In the genomic region with DNA sequence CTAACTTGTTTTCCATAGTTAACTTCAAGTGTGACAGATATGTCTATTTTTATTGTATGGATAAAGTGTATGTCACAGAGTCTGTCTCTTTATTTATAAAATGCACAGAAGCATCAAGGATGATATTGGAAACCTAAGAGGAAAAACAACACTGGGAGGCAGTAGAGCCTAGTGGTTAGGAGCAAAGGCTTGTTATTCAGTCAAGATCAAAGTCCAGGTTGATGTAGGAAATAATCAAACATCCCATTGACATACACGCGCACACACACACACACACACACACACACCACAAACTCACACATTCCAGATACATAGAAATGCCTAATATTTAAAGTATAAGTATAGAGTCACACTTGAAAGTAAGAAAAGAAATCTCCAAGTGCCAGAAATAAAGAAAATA, we compare ENCODE assay signal across 25 cellular contexts.
DNase-seq lines count a peak whose midpoint lies in the region; ATAC-seq and TF ChIP-seq lines count a peak whose summit lies in the region.
"Had no signal": no experiment of that assay in that cellular context is flagged by ENCODE, and none has a peak within 500 bp of the region (broad histone marks: within the 10 kb centered on the region; RNA-seq: fewer than 3 reads in every experiment).

No MANE protein-coding gene starts in this region.

- no peaks in the 10 kb centered on the region for H3K9me3 Mint-ChIP-seq in glutamatergic neuron (ENCODE audit: unreplicated experiment)
- no peaks in the 10 kb centered on the region for H3K9me3 Mint-ChIP-seq in natural killer cell treated with Interleukin-12 subunit alpha and Interleukin-12 subunit beta and Interleukin-15 and Interleukin-18, amount 100 ng/mL, for 72 hours
- H3K9me3 Mint-ChIP-seq: CD8-positive, alpha-beta memory T cell had no signal

- H3K27ac ChIP-seq in body of pancreas (no peak overlapping the region), right lobe of liver (no peak overlapping the region)
- H3K27ac ChIP-seq: HL-60, Peyer's patch, SJSA1 had no signal

- no peak overlapping the region for H3K4me3 Mint-ChIP-seq in glutamatergic neuron (ENCODE audit: unreplicated experiment)
- H3K4me3 Mint-ChIP-seq in natural killer cell treated with Interleukin-12 subunit alpha and Interleukin-12 subunit beta and Interleukin-15 and Interleukin-18, amount 100 ng/mL, for 72 hours, result no peak overlapping the region
- H3K4me3 Mint-ChIP-seq: CD8-positive, alpha-beta memory T cell had no signal

- 15 to 31% methylated on average over 2 of the region's 2 CpGs for WGBS in body of pancreas, 2 donors
- 46% methylated on average over 2 of the region's 2 CpGs for WGBS in right lobe of liver (ENCODE audit: insufficient coverage, low coverage, low lambda C conversion rate, missing lambda C conversion rate)

- no peaks in the 10 kb centered on the region for H3K36me3 Mint-ChIP-seq in glutamatergic neuron (ENCODE audit: unreplicated experiment)
- no peaks in the 10 kb centered on the region for H3K36me3 Mint-ChIP-seq in natural killer cell treated with Interleukin-12 subunit alpha and Interleukin-12 subunit beta and Interleukin-15 and Interleukin-18, amount 100 ng/mL, for 72 hours
- H3K36me3 Mint-ChIP-seq: CD8-positive, alpha-beta memory T cell had no signal

- H3K27me3 Mint-ChIP-seq in glutamatergic neuron (ENCODE audit: unreplicated experiment), result no peaks in the 10 kb centered on the region
- peaks cover 0 to 5% of the 10 kb centered on the region in 2 donors for H3K27me3 Mint-ChIP-seq in natural killer cell treated with Interleukin-12 subunit alpha and Interleukin-12 subunit beta and Interleukin-15 and Interleukin-18, amount 100 ng/mL, for 72 hours

- TF ChIP-seq POLR2A in body of pancreas (IDR thresholded peaks at IDR 0.05) (no peak), right lobe of liver (IDR thresholded peaks at IDR 0.05) (no peak)

- no peaks in the 10 kb centered on the region for H3K27me3 ChIP-seq in body of pancreas
- no peaks in the 10 kb centered on the region for H3K27me3 ChIP-seq in right lobe of liver
- H3K27me3 ChIP-seq: Peyer's patch, SJSA1 had no signal

- DNase-seq in DMS53 (lab: John Stamatoyannopoulos, UW) (peak; percentile 80), NCI-H69 (lab: John Stamatoyannopoulos, UW) (peak; percentile 6), body of pancreas (peak in 2 of 4 donors; percentile 2 to 8), right lobe of liver (no peak), glutamatergic neuron (no peak), NOMO-1 (lab: John Stamatoyannopoulos, UW; ENCODE audit: unreplicated experiment in 2 of 2) (no peak)
- no peak for DNase-seq in natural killer cell treated with Interleukin-12 subunit alpha and Interleukin-12 subunit beta and Interleukin-15 and Interleukin-18, amount 100 ng/mL, for 72 hours (ENCODE audit: low spot score)
- DNase-seq: AML-193; C1 segment of cervical spinal cord; Calu3; CD8-positive, alpha-beta memory T cell; DMS153; GF-D8; H7; KG1; NCI-H1092; NCI-H1436; NCI-H2107; NCI-H446 treated with DMSO at 0.1 percent for 48 hours; NCI-H748 treated with DMSO at 0.1 percent for 48 hours; NK-92 treated with Interleukin-12 subunit alpha and Interleukin-12 subunit beta, amount 100 ng/mL, for 24 hours; Peyer's patch had no signal

- no peak overlapping the region for H3K27ac Mint-ChIP-seq in glutamatergic neuron (ENCODE audit: unreplicated experiment)
- no peak overlapping the region for H3K27ac Mint-ChIP-seq in natural killer cell treated with Interleukin-12 subunit alpha and Interleukin-12 subunit beta and Interleukin-15 and Interleukin-18, amount 100 ng/mL, for 72 hours
- H3K27ac Mint-ChIP-seq: CD8-positive, alpha-beta memory T cell had no signal

- ATAC-seq in body of pancreas (no peak), right lobe of liver (peak; percentile 77 to 91 (median 84)), GM21717 (IDR thresholded peaks at IDR 0.05; ENCODE audit: unreplicated experiment) (no peak)
- no peak for ATAC-seq in natural killer cell treated with Interleukin-12 subunit alpha and Interleukin-12 subunit beta and Interleukin-15 and Interleukin-18, amount 100 ng/mL, for 72 hours

- no peaks in the 10 kb centered on the region for H3K4me1 Mint-ChIP-seq in glutamatergic neuron (ENCODE audit: low read depth, unreplicated experiment)
- no peaks in the 10 kb centered on the region for H3K4me1 Mint-ChIP-seq in natural killer cell treated with Interleukin-12 subunit alpha and Interleukin-12 subunit beta and Interleukin-15 and Interleukin-18, amount 100 ng/mL, for 72 hours (ENCODE audit: low read depth in 2 of 2)
- H3K4me1 Mint-ChIP-seq: CD8-positive, alpha-beta memory T cell had no signal

- peak in 4 of 7 experiments; percentile 17 to 29 (median 24) for TF ChIP-seq CTCF in body of pancreas (IDR thresholded peaks at IDR 0.05)
- TF ChIP-seq CTCF in right lobe of liver (IDR thresholded peaks at IDR 0.05), result peak in 3 of 4 donors; percentile 7 to 32 (median 8)
- no peak for TF ChIP-seq CTCF in glutamatergic neuron (IDR thresholded peaks at IDR 0.05; ENCODE audit: partially characterized antibody, unreplicated experiment)

- no peaks in the 10 kb centered on the region for H3K36me3 ChIP-seq in body of pancreas (replicated peaks in 1 of 2; ENCODE audit: insufficient read depth in 1 of 2, low read depth in 2 of 2)
- H3K36me3 ChIP-seq in right lobe of liver, result no peaks in the 10 kb centered on the region
- H3K36me3 ChIP-seq: Peyer's patch, SJSA1 had no signal

- H3K4me3 ChIP-seq in body of pancreas (no peak overlapping the region), right lobe of liver (no peak overlapping the region)
- H3K4me3 ChIP-seq: Peyer's patch, SJSA1 had no signal

- H3K9me3 ChIP-seq in body of pancreas, result no peaks in the 10 kb centered on the region
- no peaks in the 10 kb centered on the region for H3K9me3 ChIP-seq in right lobe of liver
- H3K9me3 ChIP-seq: Peyer's patch, SJSA1 had no signal

- intact Hi-C loops in body of pancreas (cut with DNase I), result no loop called here
- intact Hi-C loops in right lobe of liver (cut with DNase I), result no loop called here

- H3K4me1 ChIP-seq in body of pancreas, result peaks cover 7% of the 10 kb centered on the region
- peaks cover 0 to 8% (median 0%) of the 10 kb centered on the region in 4 donors for H3K4me1 ChIP-seq in right lobe of liver
- H3K4me1 ChIP-seq: Peyer's patch, SJSA1 had no signal

Comparison
In these comparisons a context has a peak if more than half of its experiments do, and no peak if none do; other contexts are left out.
1. DNase-seq: peak in DMS53 (single experiment) and NCI-H69 (single experiment); none in right lobe of liver (0 of 3), glutamatergic neuron (single experiment), NOMO-1 (0 of 2) and natural killer cell treated with Interleukin-12 subunit alpha and Interleukin-12 subunit beta and Interleukin-15 and Interleukin-18, amount 100 ng/mL, for 72 hours (single experiment).
2. ATAC-seq: peak in right lobe of liver (4 of 4); none in body of pancreas (single experiment), GM21717 (single experiment) and natural killer cell treated with Interleukin-12 subunit alpha and Interleukin-12 subunit beta and Interleukin-15 and Interleukin-18, amount 100 ng/mL, for 72 hours (0 of 2).